Comparison of ENCODE assay signal across 1 cellular context in genomic region chr1:70518106-70518505, GRCh38.
TF ChIP-seq lines count a peak whose summit lies in the region.

No MANE protein-coding gene starts in this region.

TF ChIP-seq in GM12878, 131 proteins besides CTCF, POLR2A, EP300 and RAD21 (continued from another document):
- TF ChIP-seq USF1 (IDR thresholded peaks at IDR 0.05; ENCODE audit: borderline replicate concordance, extremely low read length, insufficient read depth, low read depth, low read length) (no peak), KLF5 (IDR thresholded peaks at IDR 0.05; ENCODE audit: partially characterized antibody) (no peak), DPF2 (IDR thresholded peaks at IDR 0.05) (no peak)
